1 cellular context compared by ENCODE assay signal in the genomic region with DNA sequence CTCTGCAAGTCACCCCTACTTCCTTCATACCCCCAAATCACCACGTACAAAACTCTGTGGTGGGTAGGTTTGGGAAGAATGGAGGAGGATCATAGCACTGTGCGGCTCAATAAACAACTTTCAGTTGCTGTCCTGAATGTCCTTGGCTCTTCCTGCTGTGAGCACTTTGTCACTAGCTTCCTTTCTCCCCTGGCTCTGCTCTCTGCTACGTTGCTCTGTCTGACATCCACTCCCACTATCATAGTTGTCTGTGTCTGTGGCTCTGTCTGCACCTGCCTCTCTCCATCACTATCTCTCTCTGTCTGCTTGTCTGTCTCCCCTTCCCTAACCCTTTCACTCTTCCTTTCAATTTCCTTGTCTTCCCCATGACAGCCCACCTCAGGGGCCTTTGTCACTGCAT.
TF ChIP-seq lines count a peak whose summit lies in the region.

No MANE protein-coding gene starts in this region.

TF ChIP-seq in H1, 55 proteins besides CTCF, POLR2A, EP300 and RAD21:
- TF ChIP-seq NRF1 (IDR thresholded peaks at IDR 0.05; ENCODE audit: low read depth, low read length) (no peak), CHD1 (IDR thresholded peaks at IDR 0.05; ENCODE audit: low read depth, low read length) (no peak), RNF2 (IDR thresholded peaks at IDR 0.05; ENCODE audit: borderline replicate concordance, low read depth, low read length, missing control alignments, poor library complexity, severe bottlenecking) (no peak), SP2 (IDR thresholded peaks at IDR 0.05; ENCODE audit: low read length) (no peak), TEAD4 (IDR thresholded peaks at IDR 0.05; ENCODE audit: low read depth, low read length) (no peak), SP1 (IDR thresholded peaks at IDR 0.05; ENCODE audit: low read depth, low read length) (no peak), TAF7 (optimal IDR thresholded peaks at IDR 0.05; ENCODE audit: borderline replicate concordance, low read depth, low read length) (no peak), ZNF274 (IDR thresholded peaks at IDR 0.05; ENCODE audit: borderline replicate concordance, extremely low read depth, low read length) (no peak), TBP (IDR thresholded peaks at IDR 0.05; ENCODE audit: low read depth, low read length) (no peak), CBX8 (IDR thresholded peaks at IDR 0.05; ENCODE audit: borderline replicate concordance, low read depth, low read length) (no peak), BACH1 (IDR thresholded peaks at IDR 0.05; ENCODE audit: low read length) (no peak), HDAC6 (IDR thresholded peaks at IDR 0.05; ENCODE audit: low read depth, low read length) (no peak), KDM5A (IDR thresholded peaks at IDR 0.05; ENCODE audit: low read length) (no peak), FOSL1 (IDR thresholded peaks at IDR 0.05; ENCODE audit: insufficient read depth, low read depth, low read length) (no peak), CHD2 (IDR thresholded peaks at IDR 0.05; ENCODE audit: low read length) (no peak), BCL11A (IDR thresholded peaks at IDR 0.05; ENCODE audit: low read depth in 2 of 2, low read length in 2 of 2) (no peak)
- TF ChIP-seq, protein P1, sequence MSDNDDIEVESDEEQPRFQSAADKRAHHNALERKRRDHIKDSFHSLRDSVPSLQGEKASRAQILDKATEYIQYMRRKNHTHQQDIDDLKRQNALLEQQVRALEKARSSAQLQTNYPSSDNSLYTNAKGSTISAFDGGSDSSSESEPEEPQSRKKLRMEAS (IDR thresholded peaks at IDR 0.05), result no peak
TF ChIP-seq in H1: peak in this region for 0.
